ENCODE assay signal across 7 cellular contexts in the genomic region with DNA sequence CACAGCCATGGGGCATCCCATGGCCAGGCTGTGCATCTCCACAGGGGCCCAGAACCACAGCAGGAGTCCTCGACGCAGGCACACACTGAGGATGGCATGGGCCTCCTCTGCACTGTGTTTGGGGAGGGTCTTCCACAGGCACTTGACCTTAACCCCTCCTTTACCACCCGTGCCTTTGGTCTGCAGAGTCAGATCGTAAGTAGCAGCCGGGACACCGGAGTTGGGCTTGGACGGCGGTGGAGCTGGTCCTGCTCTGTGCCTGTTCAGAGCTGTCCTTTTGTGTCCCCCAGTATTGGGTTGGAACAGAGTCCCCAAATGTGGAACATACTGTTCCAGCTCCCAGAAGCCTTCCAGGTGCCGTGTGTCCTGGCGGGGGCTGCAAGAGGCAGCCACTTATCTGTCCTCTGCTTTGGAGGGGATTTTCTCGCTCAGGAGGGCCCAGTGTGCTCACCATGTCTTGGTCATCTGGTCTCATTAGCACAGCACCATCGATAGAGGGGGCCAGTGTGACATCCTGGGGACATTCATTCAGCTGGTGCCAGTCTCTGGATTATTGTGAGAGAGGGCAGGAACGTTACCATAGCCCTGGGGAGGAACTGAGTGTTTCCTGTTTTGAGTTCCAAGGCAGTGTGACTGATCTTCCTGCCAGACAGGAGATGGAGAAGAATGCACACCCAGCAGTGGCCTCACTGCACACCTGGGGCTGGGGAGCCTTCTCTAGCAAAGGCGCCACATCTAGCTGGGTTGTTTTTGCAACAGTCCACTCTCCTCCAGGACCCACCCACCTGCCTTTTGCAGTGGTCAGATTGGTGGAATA. TPM values are rescaled to one million over a fixed set of nuclear protein-coding genes. Genes with fewer than 3 reads are reported as not detected.
DNase-seq lines count a peak whose midpoint lies in the region; ATAC-seq and TF ChIP-seq lines count a peak whose summit lies in the region.

No MANE protein-coding gene starts in this region.

- H3K9me3 ChIP-seq in OCI-LY7 (ENCODE audit: low read length): no peaks in the 10 kb centered on the region
- no peaks in the 10 kb centered on the region for H3K9me3 ChIP-seq in gastrocnemius medialis

- no peak overlapping the region for H3K4me3 Mint-ChIP-seq in activated naive CD8-positive, alpha-beta T cell treated with anti-CD3 and anti-CD28 coated beads for 36 hours

- no peaks in the 10 kb centered on the region for H4K20me1 ChIP-seq in OCI-LY7 (ENCODE audit: insufficient read depth, low read length)

- no peaks in the 10 kb centered on the region for H3K9me2 ChIP-seq in OCI-LY7 (ENCODE audit: insufficient read depth, low read length)

- H3K36me3 ChIP-seq in OCI-LY7 (ENCODE audit: insufficient read depth, low read length): no peaks in the 10 kb centered on the region
- H3K36me3 ChIP-seq in gastrocnemius medialis: peaks cover 0 to 1% of the 10 kb centered on the region in 2 donors

- peak; percentile 39 for ATAC-seq in HG03175 (IDR thresholded peaks at IDR 0.05; ENCODE audit: unreplicated experiment)
- peak; percentile 50 to 77 for ATAC-seq in gastrocnemius medialis
- no peak for ATAC-seq in GM21737 (IDR thresholded peaks at IDR 0.05; ENCODE audit: unreplicated experiment)

- TF ChIP-seq POLR2A in gastrocnemius medialis (IDR thresholded peaks at IDR 0.05): no peak

- in situ Hi-C loops in G401 (cut with HindIII; ENCODE audit: low sequenced_read_pairs) (no loop called here), gastrocnemius medialis (cut with MboI; ENCODE audit: low sequenced_read_pairs in 4 of 4) (loop anchor here (5.0 to 10.0 kb wide), 6 partner anchors 54 to 274 kb away; partner anchors contain the start of gene SELENOO (in 1 of the 4))

- H3K4me1 ChIP-seq in OCI-LY7 (ENCODE audit: insufficient read depth, low read length, poor library complexity, severe bottlenecking) (peaks cover 60% of the 10 kb centered on the region), gastrocnemius medialis (peaks cover 42 to 48% of the 10 kb centered on the region in 2 donors)

- DNase-seq in G401 (ENCODE audit: low spot score): peak; percentile 74
- DNase-seq in OCI-LY7 (ENCODE audit: low spot score): peak; percentile 96
- DNase-seq in activated naive CD8-positive, alpha-beta T cell treated with anti-CD3 and anti-CD28 coated beads for 36 hours: peak; percentile 57
- DNase-seq in cardiac septum (ENCODE audit: low spot score): peak; percentile 87
- DNase-seq in gastrocnemius medialis: peak; percentile 80 to 86

- no peak overlapping the region for H3K27ac Mint-ChIP-seq in activated naive CD8-positive, alpha-beta T cell treated with anti-CD3 and anti-CD28 coated beads for 36 hours

- CTCF ChIA-PET in OCI-LY7 (lab: Charles Lee; ENCODE audit: unreplicated experiment): interaction anchor here (0.6 to 1.1 kb wide), 2 partner anchors 36 to 100 kb away, joined by 3 to 8 read pairs; no protein-coding TSS in a partner anchor

- peaks cover 0 to 7% (median 4%) of the 10 kb centered on the region in 3 donors for H3K27me3 ChIP-seq in gastrocnemius medialis

- peak overlapping the region; percentile 52 for H3K4me3 ChIP-seq in OCI-LY7 (ENCODE audit: low read depth, low read length, poor library complexity, severe bottlenecking)
- no peak overlapping the region for H3K4me3 ChIP-seq in gastrocnemius medialis

- H3K27ac ChIP-seq in OCI-LY7 (ENCODE audit: low read depth, low read length, poor library complexity, severe bottlenecking) (peak overlapping the region; percentile 92), gastrocnemius medialis (peak overlapping the region; percentile 64 to 99 (median 96))

- intact Hi-C loops in OCI-LY7 (cut with micrococcal nuclease; ENCODE audit: unreplicated experiment) (loop anchor here (1.0 to 10.0 kb wide), 7 partner anchors 29 to 576 kb away; partner anchors contain the start of gene PIM3), cardiac septum (cut with DNase I) (loop anchor here (5.0 to 10.0 kb wide), 3 partner anchors 61 to 274 kb away; partner anchors contain the start of gene SELENOO), gastrocnemius medialis (cut with DNase I; ENCODE audit: low total_unique reads) (loop anchor here (1.0 to 10.0 kb wide), 4 partner anchors 13 to 411 kb away; partner anchors contain the start of genes ALG12, CRELD2, PPP6R2 and SELENOO)

- peak overlapping the region; percentile 31; the same call in 1 of the 2 replicates for H2AFZ ChIP-seq in OCI-LY7 (ENCODE audit: low read length)

- BruUV-seq in OCI-LY7 (replicated peaks; lab: Mats Ljungman, UMichigan): no TSS peak

- peaks cover 7% of the 10 kb centered on the region for H3K36me3 Mint-ChIP-seq in activated naive CD8-positive, alpha-beta T cell treated with anti-CD3 and anti-CD28 coated beads for 36 hours

- H3K27me3 Mint-ChIP-seq in activated naive CD8-positive, alpha-beta T cell treated with anti-CD3 and anti-CD28 coated beads for 36 hours: no peaks in the 10 kb centered on the region

- POLR2A ChIA-PET in OCI-LY7 (lab: Charles Lee): no interaction called here

- H3K79me2 ChIP-seq in OCI-LY7 (ENCODE audit: insufficient read depth, low read depth, low read length): no peaks in the 10 kb centered on the region

- H3K9me3 Mint-ChIP-seq in activated naive CD8-positive, alpha-beta T cell treated with anti-CD3 and anti-CD28 coated beads for 36 hours: no peaks in the 10 kb centered on the region

- TF ChIP-seq CTCF in OCI-LY7 (conservative IDR thresholded peaks at IDR 0.05; ENCODE audit: low read length) (peak; percentile 90), gastrocnemius medialis (IDR thresholded peaks at IDR 0.05 in 4 of 5, conservative IDR thresholded peaks at IDR 0.05 in 1 of 5) (peak; percentile 31 to 77 (median 65))

- peak overlapping the region; percentile 77 for H3K4me2 ChIP-seq in OCI-LY7 (ENCODE audit: low read length)

- peaks cover 31% of the 10 kb centered on the region for H3K4me1 Mint-ChIP-seq in activated naive CD8-positive, alpha-beta T cell treated with anti-CD3 and anti-CD28 coated beads for 36 hours

RNA-seq across cellular contexts. Expression of gene CRELD2, which starts 12.4 kb away (rescaled TPM):
- 85.5 and 121 TPM in 2 replicates for total RNA-seq in G401 (2014; rRNA removed; shearing (Covaris generic))
- total RNA-seq in OCI-LY7 (2014; rRNA removed; shearing (Covaris generic)): 32.5 and 35.3 TPM in 2 replicates
- total RNA-seq in OCI-LY7 (2022) (27.4 and 32.0 TPM in 2 replicates), cardiac septum (32.9 TPM), gastrocnemius medialis (10 to 100 TPM in 3 of 4 donors, 1 to 10 TPM in 1; 8.9 to 15.0 (median 13.0) TPM)
- total RNA-seq in activated naive CD8-positive, alpha-beta T cell treated with anti-CD3 and anti-CD28 coated beads for 36 hours: 10 to 100 TPM; 32.6 to 34.8 TPM

RNA-seq across cellular contexts. Expression of gene ALG12, which starts 12.6 kb away (rescaled TPM):
- 23.8 and 24.1 TPM in 2 replicates for total RNA-seq in G401 (2014; rRNA removed; shearing (Covaris generic))
- 6.4 and 11.7 TPM in 2 replicates for total RNA-seq in OCI-LY7 (2014; rRNA removed; shearing (Covaris generic))
- total RNA-seq in OCI-LY7 (2022) (11.4 and 14.0 TPM in 2 replicates), cardiac septum (14.3 TPM), gastrocnemius medialis (1 to 10 TPM; 6.4 to 9.6 (median 8.2) TPM)
- 10 to 100 TPM; 14.5 to 15.2 TPM for total RNA-seq in activated naive CD8-positive, alpha-beta T cell treated with anti-CD3 and anti-CD28 coated beads for 36 hours

RNA-seq across cellular contexts. Expression of gene PIM3, which starts 29.8 kb away (rescaled TPM):
- 106 and 157 TPM in 2 replicates for total RNA-seq in G401 (2014; rRNA removed; shearing (Covaris generic))
- 74.3 and 81.7 TPM in 2 replicates for total RNA-seq in OCI-LY7 (2014; rRNA removed; shearing (Covaris generic))
- total RNA-seq in OCI-LY7 (2022) (60.5 and 66.5 TPM in 2 replicates), cardiac septum (31.3 TPM), gastrocnemius medialis (100 to 1,000 TPM; 165 to 327 (median 188) TPM)
- 100 to 1,000 TPM; 134 to 137 TPM for total RNA-seq in activated naive CD8-positive, alpha-beta T cell treated with anti-CD3 and anti-CD28 coated beads for 36 hours
